Comparison of ENCODE assay signal across 8 cellular contexts in genomic region chr9:63816742-63817621, GRCh38.
A peak's percentile ranks its signal among the peaks of the same experiment; 100 is the strongest.
DNase-seq lines count a peak whose midpoint lies in the region; ATAC-seq and TF ChIP-seq lines count a peak whose summit lies in the region.

No MANE protein-coding gene starts in this region.

- peaks cover 12% of the 10 kb centered on the region for H3K9me3 Mint-ChIP-seq in activated B cell treated with CpG ODN at 0.5 μM for 24 hours

- CTCF ChIA-PET in activated B cell treated with CpG ODN at 0.5 μM for 24 hours (lab: Charles Lee): interaction anchor here (0.9 to 1.4 kb wide), 2 partner anchors 1015 to 1018 kb away, joined by 3 read pairs; no protein-coding TSS in a partner anchor

- H3K36me3 Mint-ChIP-seq in activated B cell treated with CpG ODN at 0.5 μM for 24 hours (ENCODE audit: low read depth): peaks cover 3% of the 10 kb centered on the region

- no peak for TF ChIP-seq CTCF in activated B cell treated with CpG ODN at 0.5 μM for 24 hours (IDR thresholded peaks at IDR 0.05)

- DNase-seq in activated B cell treated with CpG ODN at 0.5 μM for 24 hours: peak; percentile 55
- peak; percentile 69 for DNase-seq in left lobe of liver (ENCODE audit: low spot score)
- DNase-seq in stimulated activated CD4-positive, alpha-beta T cell treated with anti-CD3 and anti-CD28 coated beads, Interleukin-4, amount 100 ng/mL, for 24 hours: peak; percentile 69
- DNase-seq in SW 1271 (lab: John Stamatoyannopoulos, UW): no peak
- DNase-seq in NCI-H526 treated with DMSO at 0.1 percent for 48 hours (lab: John Stamatoyannopoulos, UW): no peak

- POLR2A ChIA-PET in activated B cell treated with CpG ODN at 0.5 μM for 24 hours (lab: Charles Lee): interaction anchor here (2.3 to 2.4 kb wide), 2 partner anchors 1014 to 1017 kb away, joined by 16 to 86 read pairs; no protein-coding TSS in a partner anchor

- peak; percentile 62 for ATAC-seq in GM18861 (IDR thresholded peaks at IDR 0.05; ENCODE audit: unreplicated experiment)
- peak; percentile 62 for ATAC-seq in HG03060 (IDR thresholded peaks at IDR 0.05; ENCODE audit: low read depth, unreplicated experiment)
- ATAC-seq in activated B cell treated with CpG ODN at 0.5 μM for 24 hours (ENCODE audit: low read depth): peak; percentile 76
- peak; percentile 83 for ATAC-seq in left lobe of liver

- peak overlapping the region; percentile 74 for H3K27ac ChIP-seq in cingulate gyrus (ENCODE audit: low read depth, low read length)

- H3K27ac Mint-ChIP-seq in activated B cell treated with CpG ODN at 0.5 μM for 24 hours: peak overlapping the region; percentile 82

- peak overlapping the region; percentile 83 for H3K4me3 Mint-ChIP-seq in activated B cell treated with CpG ODN at 0.5 μM for 24 hours

- H3K27me3 Mint-ChIP-seq in activated B cell treated with CpG ODN at 0.5 μM for 24 hours: peaks cover 2% of the 10 kb centered on the region

- intact Hi-C loops in activated B cell treated with CpG ODN at 0.5 μM for 24 hours (cut with micrococcal nuclease): no loop called here

- peaks cover 12% of the 10 kb centered on the region for H3K4me1 Mint-ChIP-seq in activated B cell treated with CpG ODN at 0.5 μM for 24 hours

Comparison
In these comparisons a context has a peak if more than half of its experiments do, and no peak if none do; other contexts are left out.
1. DNase-seq: peak in activated B cell treated with CpG ODN at 0.5 μM for 24 hours (single experiment), left lobe of liver (single experiment) and stimulated activated CD4-positive, alpha-beta T cell treated with anti-CD3 and anti-CD28 coated beads, Interleukin-4, amount 100 ng/mL, for 24 hours (single experiment); none in SW 1271 (0 of 2) and NCI-H526 treated with DMSO at 0.1 percent for 48 hours (single experiment).
2. Peak in every context shown above with its lines, with median percentiles within 50 percentile points of each other: ATAC-seq.